Comparison of ENCODE assay signal across 8 cellular contexts in the genomic region with DNA sequence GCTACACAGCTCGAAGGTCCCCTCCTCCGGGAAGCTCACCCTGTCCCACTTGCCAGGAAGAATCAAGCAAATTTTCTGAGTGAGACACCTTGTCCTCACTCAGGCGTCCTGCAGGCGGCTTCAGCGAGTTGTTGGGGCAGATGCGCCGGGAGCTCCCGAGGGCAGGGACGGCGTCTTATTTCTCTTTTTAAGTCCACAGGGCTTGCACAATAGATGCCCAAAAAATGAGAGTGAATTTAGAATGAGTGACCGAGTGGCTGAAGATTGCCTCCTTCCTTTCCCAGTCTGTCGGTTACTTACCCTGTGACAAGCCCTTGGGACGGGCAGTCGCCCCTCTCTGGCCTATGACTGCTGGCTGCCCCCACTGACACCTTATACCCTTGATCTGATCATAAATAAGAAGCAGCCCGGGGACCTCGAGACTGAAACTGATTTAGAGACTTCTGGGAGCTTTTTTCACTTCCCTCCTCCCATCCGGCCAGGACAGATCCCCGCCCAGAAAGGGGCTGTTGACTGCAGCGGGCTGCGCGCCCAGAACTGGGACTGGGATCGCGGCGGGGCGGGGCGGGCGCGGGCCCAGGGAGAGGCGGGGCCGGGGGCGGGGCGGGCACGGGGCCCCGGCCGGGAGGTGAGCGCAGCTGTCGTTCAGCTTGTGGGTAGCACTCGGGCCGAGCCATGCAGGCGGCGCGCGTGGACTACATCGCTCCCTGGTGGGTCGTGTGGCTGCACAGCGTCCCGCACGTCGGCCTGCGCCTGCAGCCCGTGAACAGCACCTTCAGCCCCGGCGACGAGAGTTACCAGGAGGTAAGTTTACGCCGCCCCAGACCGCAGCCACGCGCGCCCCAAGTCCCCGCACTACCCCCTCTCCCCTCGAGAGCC. TPM values are rescaled to one million over a fixed set of nuclear protein-coding genes. Genes with fewer than 3 reads are reported as not detected.
A peak's percentile ranks its signal among the peaks of the same experiment; 100 is the strongest.
DNase-seq lines count a peak whose midpoint lies in the region; TF ChIP-seq lines count a peak whose summit lies in the region.

A gene with protein sequence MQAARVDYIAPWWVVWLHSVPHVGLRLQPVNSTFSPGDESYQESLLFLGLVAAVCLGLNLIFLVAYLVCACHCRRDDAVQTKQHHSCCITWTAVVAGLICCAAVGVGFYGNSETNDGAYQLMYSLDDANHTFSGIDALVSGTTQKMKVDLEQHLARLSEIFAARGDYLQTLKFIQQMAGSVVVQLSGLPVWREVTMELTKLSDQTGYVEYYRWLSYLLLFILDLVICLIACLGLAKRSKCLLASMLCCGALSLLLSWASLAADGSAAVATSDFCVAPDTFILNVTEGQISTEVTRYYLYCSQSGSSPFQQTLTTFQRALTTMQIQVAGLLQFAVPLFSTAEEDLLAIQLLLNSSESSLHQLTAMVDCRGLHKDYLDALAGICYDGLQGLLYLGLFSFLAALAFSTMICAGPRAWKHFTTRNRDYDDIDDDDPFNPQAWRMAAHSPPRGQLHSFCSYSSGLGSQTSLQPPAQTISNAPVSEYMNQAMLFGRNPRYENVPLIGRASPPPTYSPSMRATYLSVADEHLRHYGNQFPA (plus strand): TSS at position 659 of the 879 bp plus-strand sequence. CDS start 17 bp downstream, at position 676.

- TF ChIP-seq CTCF in foreskin fibroblast (IDR thresholded peaks at IDR 0.05; ENCODE audit: low read depth, low read length) = peak; percentile 21
- TF ChIP-seq CTCF in neural progenitor cell (IDR thresholded peaks at IDR 0.05) = peak; percentile 29

- in situ Hi-C loops in GM23248 (cut with MboI) = no loop called here

- H3K4me2 ChIP-seq in GM23248 (ENCODE audit: unreplicated experiment) = peak within 1 kb of the TSS; percentile 92
- H3K4me2 ChIP-seq in neural progenitor cell = peak within 1 kb of the TSS; percentile 99

- peak within 1 kb of the TSS; percentile 55 for H3K27ac ChIP-seq in GM23248
- H3K27ac ChIP-seq in neural progenitor cell = no peak within 1 kb of the TSS
- peak within 1 kb of the TSS; percentile 96 for H3K27ac ChIP-seq in substantia nigra (ENCODE audit: low read depth, low read length, poor library complexity, severe bottlenecking)

- peaks cover 36% of the 10 kb centered on the region for H3F3A ChIP-seq in GM23248 (ENCODE audit: insufficient read depth)
- peaks cover 49% of the 10 kb centered on the region for H3F3A ChIP-seq in neural progenitor cell (ENCODE audit: low read depth)

- H4K20me1 ChIP-seq in GM23248 (ENCODE audit: insufficient read depth) (peaks cover 9% of the 10 kb centered on the region; the same call in 1 of the 2 replicates), neural progenitor cell (ENCODE audit: low read depth) (peaks cover 50% of the 10 kb centered on the region)

- DNase-seq in EH (ENCODE audit: low read depth) = peak; percentile 88
- peak; percentile 95 for DNase-seq in GM23248
- peak; percentile 86 for DNase-seq in LHCN-M2 (ENCODE audit: low read depth)
- peak; percentile 73 for DNase-seq in SIG-M5 (lab: John Stamatoyannopoulos, UW)
- peak; percentile 66 for DNase-seq in activated gamma-delta T cell (lab: John Stamatoyannopoulos, UW)
- peak; percentile 84 to 96 for DNase-seq in foreskin fibroblast
- DNase-seq in neural progenitor cell (ENCODE audit: low spot score) = peak; percentile 89
- peak; percentile 54 to 96 (median 92) for DNase-seq in substantia nigra (lab: John Stamatoyannopoulos, UW)

- H3K4me3 Mint-ChIP-seq in neural progenitor cell = peak within 1 kb of the TSS; percentile 86

- peaks cover 26% of the 10 kb centered on the region for H3K4me1 ChIP-seq in GM23248 (ENCODE audit: insufficient read depth)
- H3K4me1 ChIP-seq in neural progenitor cell = peaks cover 34% of the 10 kb centered on the region

- H3K79me2 ChIP-seq in GM23248 (ENCODE audit: insufficient read depth) = peaks cover 9% of the 10 kb centered on the region; the same call in 1 of the 2 replicates
- H3K79me2 ChIP-seq in neural progenitor cell (ENCODE audit: low read depth) = peaks cover 4% of the 10 kb centered on the region

- peaks cover 11% of the 10 kb centered on the region for H3K27me3 Mint-ChIP-seq in neural progenitor cell (ENCODE audit: insufficient read depth, low read depth)

- H3K36me3 Mint-ChIP-seq in neural progenitor cell = peaks cover 2% of the 10 kb centered on the region

- H3K27me3 ChIP-seq in GM23248 (replicated peaks; ENCODE audit: insufficient read depth) = no peaks in the 10 kb centered on the region
- peaks cover 40% of the 10 kb centered on the region for H3K27me3 ChIP-seq in neural progenitor cell

- 1% methylated on average over 25 to 45 of the region's 62 CpGs for WGBS in GM23248 (ENCODE audit: low coverage in 1 of 2, low lambda C conversion rate in 2 of 2, missing lambda C conversion rate in 2 of 2), 2 experiments

- H3K9me3 ChIP-seq in GM23248 (ENCODE audit: low read depth) = no peaks in the 10 kb centered on the region
- H3K9me3 ChIP-seq in neural progenitor cell (ENCODE audit: low read depth) = no peaks in the 10 kb centered on the region

- H2AFZ ChIP-seq in GM23248 = peak within 1 kb of the TSS; percentile 90
- H2AFZ ChIP-seq in neural progenitor cell (replicated peaks) = peak within 1 kb of the TSS; percentile 50

- peak within 1 kb of the TSS; percentile 75 for H3K9ac ChIP-seq in GM23248
- no peak within 1 kb of the TSS for H3K9ac ChIP-seq in neural progenitor cell

- H3K4me3 ChIP-seq in GM23248 = peak within 1 kb of the TSS; percentile 86
- H3K4me3 ChIP-seq in foreskin fibroblast (ENCODE audit: low read depth in 1 of 2, low read length in 2 of 2) = peak within 1 kb of the TSS; percentile 77 to 83
- H3K4me3 ChIP-seq in neural progenitor cell = peak within 1 kb of the TSS; percentile 62

- peaks cover 62% of the 10 kb centered on the region for H3K4me1 Mint-ChIP-seq in neural progenitor cell

- peak within 1 kb of the TSS; percentile 78 for H3K27ac Mint-ChIP-seq in neural progenitor cell

- no peaks in the 10 kb centered on the region for H3K9me2 ChIP-seq in GM23248 (ENCODE audit: insufficient read depth)

- H3K36me3 ChIP-seq in GM23248 (ENCODE audit: low read depth) (peaks cover 21% of the 10 kb centered on the region), neural progenitor cell (no peaks in the 10 kb centered on the region)

- H3K9me3 Mint-ChIP-seq in neural progenitor cell = no peaks in the 10 kb centered on the region

RNA-seq across cellular contexts. Expression of the gene that starts here (rescaled TPM):
- total RNA-seq in GM23248 (2014; rRNA removed; shearing (Covaris generic)) = 2.4 TPM in 1 of 2 replicates, not detected in the other
- 0.19 and 0.38 TPM in 2 replicates for polyA plus RNA-seq in GM23248 (2016; fragmentation: Nextera tagmentation; extraction: Ambion mirVana)
- total RNA-seq in LHCN-M2 (2014; rRNA removed) (1.1 and 1.9 TPM in 2 replicates), neural progenitor cell (ENCODE audit: low replicate concordance) (3.2 and 5.8 TPM in 2 replicates)
- polyA plus RNA-seq in LHCN-M2 (2012) = 0.33 TPM
